ENCODE assay signal across 7 cellular contexts in genomic region chr13:114103801-114104625, GRCh38. TPM values are rescaled to one million over a fixed set of nuclear protein-coding genes. Genes with fewer than 3 reads are reported as not detected.
A peak's percentile ranks its signal among the peaks of the same experiment; 100 is the strongest.
DNase-seq lines count a peak whose midpoint lies in the region; ATAC-seq, FAIRE-seq and TF ChIP-seq lines count a peak whose summit lies in the region.
"Not testable (repeated sequence)": the region's sequence is repeated elsewhere in the genome, so short reads cannot be mapped to it uniquely, and the experiment has no call there.

No MANE protein-coding gene starts in this region.

- not testable (repeated sequence) for H3K4me3 ChIP-seq in IMR-90 (ENCODE audit: insufficient read depth, low read depth, low read length); WERI-Rb-1 (ENCODE audit: low read depth, low read length); H1 (ENCODE audit: extremely low read depth in 1 of 4, insufficient read depth in 2 of 4, low read depth in 3 of 4, low read length in 4 of 4); lower lobe of right lung

- H4K91ac ChIP-seq in IMR-90 (ENCODE audit: insufficient read depth, low read depth, low read length); H1 (replicated peaks; ENCODE audit: insufficient read length, low read length): not testable (repeated sequence)

- FAIRE-seq in H1 (lab: Jason Lieb, UNC): not testable (repeated sequence)

- peaks cover 13 to 68% of the 10 kb centered on the region in 2 experiments; a peak in 3 of 4 replicates for H3K79me1 ChIP-seq in IMR-90 (ENCODE audit: low read depth in 1 of 2, low read length in 2 of 2)
- not testable (repeated sequence) for H3K79me1 ChIP-seq in H1 (ENCODE audit: low read depth, low read length)

- H3K4me1 ChIP-seq in IMR-90 (ENCODE audit: control insufficient read depth, insufficient read depth, low read length): peaks cover 47% of the 10 kb centered on the region
- H3K4me1 ChIP-seq in H1 (replicated peaks in 1 of 4; ENCODE audit: control insufficient read depth in 3 of 4, insufficient read depth in 4 of 4, low read length in 3 of 4): not testable (repeated sequence)
- peaks cover 29% of the 10 kb centered on the region for H3K4me1 ChIP-seq in lower lobe of right lung

- not testable (repeated sequence) for H3K4me3 Mint-ChIP-seq in activated naive CD4-positive, alpha-beta T cell treated with anti-CD3 and anti-CD28 coated beads for 36 hours; osteocyte (ENCODE audit: unreplicated experiment)

- H3K9ac ChIP-seq in IMR-90 (ENCODE audit: low read depth, low read length); H1 (replicated peaks in 1 of 4; ENCODE audit: extremely low read depth in 1 of 4, low read depth in 3 of 4, low read length in 3 of 4): not testable (repeated sequence)

- not testable (repeated sequence) for H3K9me3 ChIP-seq in IMR-90 (ENCODE audit: control insufficient read depth, insufficient read depth, low read length); H1 (ENCODE audit: insufficient read depth in 2 of 2, low read depth in 1 of 2, low read length in 1 of 2); lower lobe of right lung
- H3K9me3 ChIP-seq in WERI-Rb-1 (ENCODE audit: severe bottlenecking): peaks cover 12% of the 10 kb centered on the region

- H3K23me2 ChIP-seq in H1 (ENCODE audit: low read depth, low read length): not testable (repeated sequence)

- not testable (repeated sequence) for H3K18ac ChIP-seq in IMR-90 (ENCODE audit: low read depth, low read length); H1 (ENCODE audit: extremely low read depth, low read length)

- H3K9me1 ChIP-seq in IMR-90 (ENCODE audit: insufficient read depth, low read length): peaks cover 28% of the 10 kb centered on the region

- H3K27me3 Mint-ChIP-seq in activated naive CD4-positive, alpha-beta T cell treated with anti-CD3 and anti-CD28 coated beads for 36 hours (ENCODE audit: low read depth); osteocyte (ENCODE audit: unreplicated experiment): not testable (repeated sequence)

- H2AK5ac ChIP-seq in IMR-90 (ENCODE audit: low read depth, low read length): peak overlapping the region; percentile 14; the same call in 1 of the 2 replicates
- H2AK5ac ChIP-seq in H1 (ENCODE audit: low read depth, low read length): not testable (repeated sequence)

- not testable (repeated sequence) for H4K8ac ChIP-seq in IMR-90 (ENCODE audit: low read depth in 2 of 2, low read length in 2 of 2); H1 (ENCODE audit: extremely low read depth, insufficient read depth, low read length)

- not testable (repeated sequence) for H2BK15ac ChIP-seq in IMR-90 (ENCODE audit: low read depth, low read length); H1 (ENCODE audit: low read length)

- H2BK20ac ChIP-seq in IMR-90 (ENCODE audit: low read depth, low read length); H1 (ENCODE audit: low read length): not testable (repeated sequence)

- TF ChIP-seq EP300 in H1 (IDR thresholded peaks at IDR 0.05; ENCODE audit: borderline replicate concordance in 1 of 2, low read depth in 2 of 2, low read length in 2 of 2): not testable (repeated sequence)

- TF ChIP-seq POLR2A in IMR-90 (IDR thresholded peaks at IDR 0.05; ENCODE audit: low read depth, low read length); H1 (IDR thresholded peaks at IDR 0.05; ENCODE audit: control extremely low read depth in 1 of 2, low read depth in 2 of 2, low read length in 2 of 2): not testable (repeated sequence)

- H3K4me2 ChIP-seq in IMR-90 (ENCODE audit: low read depth, low read length); H1 (ENCODE audit: insufficient read depth in 1 of 2, low read depth in 2 of 2, low read length in 2 of 2): not testable (repeated sequence)

- not testable (repeated sequence) for H4K5ac ChIP-seq in IMR-90 (ENCODE audit: low read depth, low read length); H1 (ENCODE audit: insufficient read length, low read depth, low read length)

- not testable (repeated sequence) for H3K27ac ChIP-seq in IMR-90 (ENCODE audit: insufficient read depth, low read length); WERI-Rb-1; H1 (ENCODE audit: low read depth, low read length); lower lobe of right lung

- not testable (repeated sequence) for H3K4ac ChIP-seq in IMR-90 (ENCODE audit: low read depth, low read length); H1 (replicated peaks; ENCODE audit: insufficient read length, low read depth, low read length)

- not testable (repeated sequence) for ATAC-seq in IMR-90 (ENCODE audit: low read depth); lower lobe of right lung
- ATAC-seq in stimulated activated naive CD8-positive, alpha-beta T cell treated with anti-CD3 and anti-CD28 coated beads, Interleukin-15, Interleukin-2, amounts not matched to agents 100 U/mL and 50 U/mL, for 24 hours: peak; percentile 21

- peaks cover 12% of the 10 kb centered on the region for H3K36me3 ChIP-seq in IMR-90 (ENCODE audit: control insufficient read depth, insufficient read depth, low read length)
- not testable (repeated sequence) for H3K36me3 ChIP-seq in WERI-Rb-1; H1 (ENCODE audit: control insufficient read depth in 2 of 4, insufficient read depth in 4 of 4, low read length in 3 of 4); lower lobe of right lung

- H3K9me3 Mint-ChIP-seq in activated naive CD4-positive, alpha-beta T cell treated with anti-CD3 and anti-CD28 coated beads for 36 hours; osteocyte (ENCODE audit: unreplicated experiment): not testable (repeated sequence)

- H3K4me1 Mint-ChIP-seq in activated naive CD4-positive, alpha-beta T cell treated with anti-CD3 and anti-CD28 coated beads for 36 hours (ENCODE audit: low read depth): peaks cover 69% of the 10 kb centered on the region
- peaks cover 67% of the 10 kb centered on the region for H3K4me1 Mint-ChIP-seq in osteocyte (ENCODE audit: unreplicated experiment)

- CTCF ChIA-PET in IMR-90 (lab: Yijun Ruan, JAX); activated naive CD4-positive, alpha-beta T cell treated with anti-CD3 and anti-CD28 coated beads for 36 hours (lab: Charles Lee); H1 (lab: Charles Lee; ENCODE audit: partially characterized antibody): not testable (repeated sequence)

- H3K23ac ChIP-seq in IMR-90 (ENCODE audit: low read depth, low read length); H1 (ENCODE audit: insufficient read length): not testable (repeated sequence)

- BruUV-seq in IMR-90 (replicated peaks; lab: Mats Ljungman, UMichigan): not testable (repeated sequence)

- not testable (repeated sequence) for H2AFZ ChIP-seq in IMR-90 (replicated peaks; ENCODE audit: low read length, poor library complexity); H1 (ENCODE audit: low read length)

- H2BK5ac ChIP-seq in IMR-90 (ENCODE audit: low read depth, low read length, poor library complexity, severe bottlenecking); H1 (ENCODE audit: low read depth, low read length): not testable (repeated sequence)

- not testable (repeated sequence) for H2BK12ac ChIP-seq in H1 (ENCODE audit: low read depth, low read length)

- 91% methylated on average over 23 of the region's 61 CpGs; no CpG with 5 or more reads in 1 of the 2 experiments for WGBS in IMR-90 (ENCODE audit: extremely low coverage in 2 of 2, insufficient read length in 1 of 2), 2 experiments
- 97% methylated on average over 23 of the region's 61 CpGs; no CpG with 5 or more reads in 1 of the 2 experiments for WGBS in H1 (ENCODE audit: extremely low coverage in 1 of 2, insufficient coverage in 1 of 2, insufficient read length in 1 of 2, insufficient replicate concordance in 2 of 2, low coverage in 1 of 2, low lambda C conversion rate in 2 of 2, missing lambda C conversion rate in 1 of 2), 2 experiments

- dilution Hi-C loops in IMR-90 (cut with HindIII; ENCODE audit: low sequenced_read_pairs, unreplicated experiment): not testable (repeated sequence)

- H2AK9ac ChIP-seq in IMR-90 (replicated peaks; ENCODE audit: low read depth, low read length, poor library complexity): not testable (repeated sequence)

- not testable (repeated sequence) for H3K14ac ChIP-seq in IMR-90 (replicated peaks; ENCODE audit: low read depth, low read length); H1 (ENCODE audit: insufficient read length)

- not testable (repeated sequence) for H3K27me3 ChIP-seq in IMR-90 (ENCODE audit: control insufficient read depth, insufficient read depth, low read length); WERI-Rb-1 (ENCODE audit: insufficient read depth, low read depth, severe bottlenecking); H1 (replicated peaks in 1 of 4; ENCODE audit: control insufficient read depth in 3 of 4, extremely low read depth in 1 of 4, insufficient read depth in 3 of 4, low read length in 3 of 4); lower lobe of right lung (ENCODE audit: low read depth)

- not testable (repeated sequence) for TF ChIP-seq CTCF in IMR-90 (conservative IDR thresholded peaks at IDR 0.05; ENCODE audit: low read depth, low read length); WERI-Rb-1 (IDR thresholded peaks at IDR 0.05; ENCODE audit: low read depth, low read length); H1 (IDR thresholded peaks at IDR 0.05; ENCODE audit: control extremely low read depth in 1 of 3, insufficient read depth in 1 of 3, low read depth in 1 of 3, low read length in 3 of 3); lower lobe of right lung (IDR thresholded peaks at IDR 0.05); osteocyte (IDR thresholded peaks at IDR 0.05)

- H3K79me2 ChIP-seq in H1 (ENCODE audit: control insufficient read depth in 1 of 2, insufficient read depth in 2 of 2, low read length in 2 of 2): peaks cover 0 to 31% of the 10 kb centered on the region in 2 experiments; a peak in 3 of 4 replicates

- not testable (repeated sequence) for DNase-seq in IMR-90; activated naive CD4-positive, alpha-beta T cell treated with anti-CD3 and anti-CD28 coated beads for 36 hours; H1 (ENCODE audit: low read depth in 1 of 2, low spot score in 2 of 2); osteocyte (ENCODE audit: extremely low spot score, unreplicated experiment); stimulated activated naive CD8-positive, alpha-beta T cell treated with anti-CD3 and anti-CD28 coated beads, Interleukin-15, Interleukin-2, amounts not matched to agents 100 U/mL and 50 U/mL, for 24 hours
- peak; percentile 7 for DNase-seq in WERI-Rb-1
- DNase-seq in lower lobe of right lung: peak; percentile 44

- H3K56ac ChIP-seq in IMR-90 (ENCODE audit: extremely low read depth, insufficient read depth, low read length); H1 (replicated peaks; ENCODE audit: insufficient read length, low read depth, low read length): not testable (repeated sequence)

- POLR2A ChIA-PET in IMR-90 (lab: Charles Lee; ENCODE audit: unreplicated experiment); H1 (lab: Charles Lee; ENCODE audit: partially characterized antibody): not testable (repeated sequence)

- in situ Hi-C loops in IMR-90 (cut with MboI; ENCODE audit: low sequenced_read_pairs): not testable (repeated sequence)

- H3K27ac Mint-ChIP-seq in activated naive CD4-positive, alpha-beta T cell treated with anti-CD3 and anti-CD28 coated beads for 36 hours: peak overlapping the region; percentile 44
- peak overlapping the region; percentile 60 for H3K27ac Mint-ChIP-seq in osteocyte (ENCODE audit: unreplicated experiment)

- intact Hi-C loops in IMR-90 (cut with micrococcal nuclease); activated naive CD4-positive, alpha-beta T cell treated with anti-CD3 and anti-CD28 coated beads for 36 hours (cut with micrococcal nuclease); lower lobe of right lung (cut with DNase I): not testable (repeated sequence)

- not testable (repeated sequence) for TF ChIP-seq RAD21 in IMR-90 (IDR thresholded peaks at IDR 0.05; ENCODE audit: low read length); H1 (IDR thresholded peaks at IDR 0.05 in 1 of 2, conservative IDR thresholded peaks at IDR 0.05 in 1 of 2; ENCODE audit: low read depth in 2 of 2, low read length in 2 of 2)

- H4K20me1 ChIP-seq in IMR-90 (ENCODE audit: insufficient read depth, low read length): peaks cover 85% of the 10 kb centered on the region
- H4K20me1 ChIP-seq in H1 (replicated peaks in 1 of 2; ENCODE audit: control insufficient read depth in 1 of 2, insufficient read depth in 2 of 2, low read length in 2 of 2): not testable (repeated sequence)

- not testable (repeated sequence) for H2BK120ac ChIP-seq in IMR-90 (ENCODE audit: low read depth, low read length); H1 (replicated peaks; ENCODE audit: low read depth, low read length)

- peaks cover 13% of the 10 kb centered on the region for H3K36me3 Mint-ChIP-seq in activated naive CD4-positive, alpha-beta T cell treated with anti-CD3 and anti-CD28 coated beads for 36 hours (ENCODE audit: low read depth)
- H3K36me3 Mint-ChIP-seq in osteocyte (ENCODE audit: unreplicated experiment): not testable (repeated sequence)

RNA-seq across cellular contexts. Expression of gene RASA3, which starts 28.4 kb away (rescaled TPM):
- 21.0 and 22.8 TPM in 2 replicates for total RNA-seq in IMR-90 (2012; rRNA removed)
- 31.0 and 31.4 TPM in 2 replicates for polyA plus RNA-seq in IMR-90 (2012; rRNA removed)
- 22.9 and 29.5 TPM in 2 replicates for polyA plus RNA-seq in IMR-90 (2012; cell fraction: cytosol; rRNA removed)
- polyA plus RNA-seq in IMR-90 (2012; cell fraction: nucleus; rRNA removed; ENCODE audit: low replicate concordance): 48.4 and 48.8 TPM in 2 replicates
- total RNA-seq in activated naive CD4-positive, alpha-beta T cell treated with anti-CD3 and anti-CD28 coated beads for 36 hours: 10 to 100 TPM; 48.3 to 48.8 TPM
- total RNA-seq in H1 (2021; fragmentation: NEBNext Ultra II Directional; extraction: Animal tissue kit (Norgen Biotek cat#: 25700)): 21.9 TPM in 2 replicates
- 7.5 and 11.0 TPM in 2 replicates for polyA plus RNA-seq in H1 (2011; rRNA removed)
- 12.9 TPM for polyA plus RNA-seq in H1 (2011; cell fraction: cytosol; rRNA removed)
- polyA plus RNA-seq in H1 (2011; cell fraction: nucleus; rRNA removed): 15.0 TPM
- 11.8 to 14.5 TPM (median 13.4 TPM) in 4 replicates for polyA plus RNA-seq in H1 (2012, experiment 1 of 2)
- polyA plus RNA-seq in H1 (2012, experiment 2 of 2): 7.7 TPM
- 11.2 TPM for polyA plus RNA-seq in H1 (2013, experiment 1 of 2)
- 11.4 TPM for polyA plus RNA-seq in H1 (2013, experiment 2 of 2)
- 10.6 and 10.8 TPM in 2 replicates for polyA minus RNA-seq in H1 (2011; rRNA and poly(A)+ RNA removed)
- polyA minus RNA-seq in H1 (2011; cell fraction: cytosol; rRNA and poly(A)+ RNA removed): 11.4 TPM
- polyA minus RNA-seq in H1 (2011; cell fraction: nucleus; rRNA and poly(A)+ RNA removed): 6.9 TPM
- total RNA-seq in lower lobe of right lung: 19.1 TPM
- total RNA-seq in osteocyte: 44.8 and 45.5 TPM in 2 replicates
